ENCODE assay signal across 9 cellular contexts in the genomic region with DNA sequence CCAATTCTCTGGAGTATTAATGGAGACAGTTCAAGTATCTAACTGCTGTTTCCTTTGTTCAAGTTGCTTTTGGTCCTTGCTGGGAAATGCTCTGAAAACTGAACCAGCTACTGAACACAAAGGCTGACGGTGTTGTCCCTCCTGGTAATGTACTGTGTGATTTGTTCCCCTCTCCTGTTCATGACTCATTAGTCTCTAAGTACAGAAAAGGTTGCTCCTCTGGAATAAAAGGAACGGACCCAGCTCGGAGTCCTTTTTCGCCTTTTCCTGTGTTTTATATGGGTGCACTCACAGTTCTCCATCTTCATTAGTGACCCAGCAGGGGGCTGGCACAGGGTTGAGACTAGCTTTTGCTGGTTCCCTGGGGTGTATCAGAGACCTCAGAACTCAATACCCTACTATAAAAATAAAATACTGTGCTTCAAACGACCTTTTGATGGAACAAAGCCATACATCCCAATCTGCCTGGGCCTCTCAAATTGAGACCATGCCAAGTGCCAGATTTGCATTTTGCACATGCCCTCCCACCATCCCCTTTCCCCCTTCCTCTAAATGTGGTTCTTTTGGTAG.
DNase-seq lines count a peak whose midpoint lies in the region; ATAC-seq, FAIRE-seq and TF ChIP-seq lines count a peak whose summit lies in the region.
"Had no signal": no experiment of that assay in that cellular context is flagged by ENCODE, and none has a peak within 500 bp of the region (broad histone marks: within the 10 kb centered on the region; RNA-seq: fewer than 3 reads in every experiment).

No MANE protein-coding gene starts in this region.

- peaks cover 0 to 2% (median 0%) of the 10 kb centered on the region in 3 donors for H3K27me3 Mint-ChIP-seq in immature natural killer cell (ENCODE audit: low read depth in 3 of 3)

- peak overlapping the region in 1 of 6 donors; percentile 8 for H3K27ac Mint-ChIP-seq in immature natural killer cell
- H3K27ac Mint-ChIP-seq: activated T-helper 2 cell treated with anti-CD3 and anti-CD28 coated beads, Interferon-gamma antibody, Interleukin-2, Interleukin-4, amounts not matched to agents 10 μg/mL and 5 μg/mL and 100 μg/mL, durations not matched to agents 14 hours and 24 hours and 36 hours had no signal

- no peaks in the 10 kb centered on the region for H3K36me3 ChIP-seq in pancreas

- no peak overlapping the region for H3K4me3 Mint-ChIP-seq in immature natural killer cell

- TF ChIP-seq CTCF in pancreas (IDR thresholded peaks at IDR 0.05), result no peak

- DNase-seq in ELF-1 (ENCODE audit: low read depth, low spot score) (peak; percentile 30), NCI-H2171 treated with DMSO at 0.1 percent for 48 hours (lab: John Stamatoyannopoulos, UW) (peak; percentile 86), dermis microvascular lymphatic vessel endothelial cell (ENCODE audit: low read depth in 2 of 2) (peak; percentile 35 to 77), pancreas (no peak), RKO (ENCODE audit: low spot score) (no peak), immature natural killer cell (no peak)
- DNase-seq in activated CD8-positive, alpha-beta memory T cell treated with anti-CD3 and anti-CD28 coated beads for 24 hours, result no peak

- no peak overlapping the region for H3K4me3 ChIP-seq in pancreas

- peaks cover 0 to 7% (median 0%) of the 10 kb centered on the region in 6 donors for H3K9me3 Mint-ChIP-seq in immature natural killer cell
- H3K9me3 Mint-ChIP-seq: activated T-helper 2 cell treated with anti-CD3 and anti-CD28 coated beads, Interferon-gamma antibody, Interleukin-2, Interleukin-4, amounts not matched to agents 10 μg/mL and 5 μg/mL and 100 μg/mL, durations not matched to agents 14 hours and 24 hours and 36 hours had no signal

- no peaks in the 10 kb centered on the region for H3K36me3 Mint-ChIP-seq in immature natural killer cell

- FAIRE-seq in pancreas (lab: Jason Lieb, UNC), result no peak

- H3K9me3 ChIP-seq in pancreas, result no peaks in the 10 kb centered on the region

- H3K27me3 ChIP-seq in pancreas, result no peaks in the 10 kb centered on the region

- H3K4me1 ChIP-seq in pancreas, result no peaks in the 10 kb centered on the region

- WGBS in pancreas, 2 donors, result 75 to 80% methylated on average over 5 of the region's 5 CpGs

- intact Hi-C loops in pancreas (cut with DNase I), result no loop called here

- peaks cover 2 to 6% of the 10 kb centered on the region in 2 donors for H3K4me1 Mint-ChIP-seq in immature natural killer cell

- ATAC-seq in pancreas, result peak in 3 of 4 donors; percentile 40 to 85 (median 66)
- no peak for ATAC-seq in HG03520 (IDR thresholded peaks at IDR 0.05; ENCODE audit: unreplicated experiment)

- no peak overlapping the region for H3K27ac ChIP-seq in pancreas

Comparison
In these comparisons a context has a peak if more than half of its experiments do, and no peak if none do; other contexts are left out.
1. DNase-seq: peak in ELF-1 (single experiment), NCI-H2171 treated with DMSO at 0.1 percent for 48 hours (single experiment) and dermis microvascular lymphatic vessel endothelial cell (2 of 2); none in pancreas (0 of 6), RKO (single experiment), activated CD8-positive, alpha-beta memory T cell treated with anti-CD3 and anti-CD28 coated beads for 24 hours (single experiment) and immature natural killer cell (0 of 3).